In genomic region chr4:176584031-176584430, GRCh38 we compare ENCODE assay signal across 1 cellular context.
TF ChIP-seq lines count a peak whose summit lies in the region.

No MANE protein-coding gene starts in this region.

TF ChIP-seq in SK-N-SH, 30 proteins besides CTCF, POLR2A, EP300 and RAD21 (continued from another document):
- TF ChIP-seq PBX3 (IDR thresholded peaks at IDR 0.05), result no peak
- TF ChIP-seq EZH2phosphoT487 (IDR thresholded peaks at IDR 0.05; ENCODE audit: borderline replicate concordance, low read depth), result no peak
- no peak for TF ChIP-seq USF1 (IDR thresholded peaks at IDR 0.05; ENCODE audit: borderline replicate concordance, low read depth)
- TF ChIP-seq USF2 (IDR thresholded peaks at IDR 0.05; ENCODE audit: borderline replicate concordance, low read depth, low read length), result no peak
- TF ChIP-seq POLR2AphosphoS5 (IDR thresholded peaks at IDR 0.05; ENCODE audit: low read depth, low read length), result no peak
- TF ChIP-seq CHD2 (IDR thresholded peaks at IDR 0.05; ENCODE audit: low read length, partially characterized antibody), result no peak
- TF ChIP-seq TEAD4 (IDR thresholded peaks at IDR 0.05; ENCODE audit: borderline replicate concordance, insufficient read depth), result no peak
- no peak for TF ChIP-seq RCOR1 (IDR thresholded peaks at IDR 0.05; ENCODE audit: low read length)
- no peak for TF ChIP-seq FOXJ3 (CRISPR knock-in tag; IDR thresholded peaks at IDR 0.05)
- no peak for TF ChIP-seq REST (IDR thresholded peaks at IDR 0.05; ENCODE audit: low read depth, low read length)
- no peak for TF ChIP-seq SMC3 (IDR thresholded peaks at IDR 0.05; ENCODE audit: low read depth, low read length)
- TF ChIP-seq ELF1 (IDR thresholded peaks at IDR 0.05), result no peak
- TF ChIP-seq SIN3A (IDR thresholded peaks at IDR 0.05; ENCODE audit: borderline replicate concordance, low read depth, low read length), result no peak
- no peak for TF ChIP-seq TAF1 (IDR thresholded peaks at IDR 0.05; ENCODE audit: borderline replicate concordance, low read depth, low read length)
- TF ChIP-seq MEF2A (IDR thresholded peaks at IDR 0.05; ENCODE audit: borderline replicate concordance, low read depth), result no peak
